13 cellular contexts compared by ENCODE assay signal in genomic region chr14:65864549-65864948, GRCh38.
"Had no signal": no experiment of that assay in that cellular context is flagged by ENCODE, and none has a peak within 500 bp of the region (broad histone marks: within the 10 kb centered on the region; RNA-seq: fewer than 3 reads in every experiment).

No MANE protein-coding gene starts in this region.

- H3K4me3 Mint-ChIP-seq: nephron progenitor cell had no signal

- H3K36me3 ChIP-seq: ascending aorta, sigmoid colon, suprapubic skin, upper lobe of left lung had no signal

- H3K27me3 ChIP-seq: ascending aorta, sigmoid colon, suprapubic skin, upper lobe of left lung had no signal

- H3K4me3 ChIP-seq: ascending aorta, psoas muscle, sigmoid colon, suprapubic skin, upper lobe of left lung had no signal

- DNase-seq: activated CD4-positive, CD25-positive, alpha-beta regulatory T cell treated with anti-CD3 and anti-CD28 coated beads, Interleukin-2, amount 50 U/mL, for 72 hours; activated effector memory CD4-positive, alpha-beta T cell treated with anti-CD3 and anti-CD28 coated beads, Interleukin-2, amount 50 U/mL, for 16 hours; activated T-cell treated with anti-CD3 and anti-CD28 coated beads, Interleukin-2, amount 50 U/mL, for 1 hour; left colon; nephron progenitor cell; psoas muscle; sigmoid colon; stimulated activated CD4-positive, alpha-beta T cell treated with anti-CD3 and anti-CD28 coated beads, Interleukin-12 subunit alpha, Interleukin-12 subunit beta, amount 100 ng/mL, for 4 hours; stimulated activated naive CD8-positive, alpha-beta T cell treated with anti-CD3 and anti-CD28 coated beads, Interleukin-15, Interleukin-2, amounts not matched to agents 100 U/mL and 50 U/mL, for 24 hours; upper lobe of left lung had no signal

- ATAC-seq: esophagus mucosa; left colon; psoas muscle; stimulated activated naive CD8-positive, alpha-beta T cell treated with anti-CD3 and anti-CD28 coated beads, Interleukin-15, Interleukin-2, amounts not matched to agents 100 U/mL and 50 U/mL, for 24 hours had no signal

- H3K9me3 ChIP-seq: ascending aorta, psoas muscle, sigmoid colon, suprapubic skin, upper lobe of left lung had no signal

- H3K27ac ChIP-seq: ascending aorta, psoas muscle, sigmoid colon, suprapubic skin, upper lobe of left lung had no signal

- H3K27ac Mint-ChIP-seq: nephron progenitor cell had no signal

- H3K4me1 ChIP-seq: ascending aorta, psoas muscle, sigmoid colon, suprapubic skin, upper lobe of left lung had no signal
